Comparison of ENCODE assay signal across 30 cellular contexts in genomic region chr18:54845788-54846187, GRCh38. TPM values are rescaled to one million over a fixed set of nuclear protein-coding genes. Genes with fewer than 3 reads are reported as not detected.
DNase-seq lines count a peak whose midpoint lies in the region; ATAC-seq, FAIRE-seq and TF ChIP-seq lines count a peak whose summit lies in the region.
"Had no signal": no experiment of that assay in that cellular context is flagged by ENCODE, and none has a peak within 500 bp of the region (broad histone marks: within the 10 kb centered on the region; RNA-seq: fewer than 3 reads in every experiment).

No MANE protein-coding gene starts in this region.

- TF ChIP-seq CTCF in bronchial epithelial cell (IDR thresholded peaks at IDR 0.05; ENCODE audit: insufficient read depth, low read length, severe bottlenecking), result no peak

- peaks cover 0 to 1% (median 0%) of the 10 kb centered on the region in 3 donors for H3K27me3 Mint-ChIP-seq in immature natural killer cell (ENCODE audit: low read depth in 3 of 3)
- H3K27me3 Mint-ChIP-seq: dendritic cell treated with granulocyte-macrophage colony-stimulating factor and Interleukin-4, amounts not matched to agents 40 ng/mL and 50 ng/mL, for 4 days; stimulated activated naive CD8-positive, alpha-beta T cell treated with anti-CD3 and anti-CD28 coated beads, Interleukin-15, amount 100 ng/mL, for 72 hours had no signal

- no peaks in the 10 kb centered on the region for H3K9me3 Mint-ChIP-seq in immature natural killer cell
- H3K9me3 Mint-ChIP-seq: activated CD4-positive, alpha-beta T cell treated with anti-CD3 and anti-CD28 coated beads, Interleukin-2, amount 10 ng/mL, durations not matched to agents 24 days and 14 days; activated T-cell treated with anti-CD3 and anti-CD28 coated beads, Interleukin-2, amount 50 U/mL, for 4 hours; dendritic cell treated with granulocyte-macrophage colony-stimulating factor and Interleukin-4, amounts not matched to agents 40 ng/mL and 50 ng/mL, for 4 days; endodermal cell; nephron; stimulated activated naive CD8-positive, alpha-beta T cell treated with anti-CD3 and anti-CD28 coated beads, Interleukin-15, amount 100 ng/mL, for 72 hours; T-helper 2 cell treated with Interferon-gamma antibody and Interleukin-4, amounts not matched to agents 5 μg/mL and 100 μg/mL, for 36 hours had no signal

- FAIRE-seq in bronchial epithelial cell (lab: Jason Lieb, UNC), result no peak
- FAIRE-seq: A549 had no signal

- peaks cover 19 to 43% of the 10 kb centered on the region in 2 donors for H3K4me1 Mint-ChIP-seq in immature natural killer cell
- H3K4me1 Mint-ChIP-seq: activated CD4-positive, alpha-beta T cell treated with anti-CD3 and anti-CD28 coated beads, Interleukin-2, amount 10 ng/mL, durations not matched to agents 24 days and 14 days; endodermal cell; nephron; stimulated activated naive CD8-positive, alpha-beta T cell treated with anti-CD3 and anti-CD28 coated beads, Interleukin-15, amount 100 ng/mL, for 72 hours had no signal

- H3K36me3 ChIP-seq in bronchial epithelial cell (ENCODE audit: control insufficient read depth, insufficient read depth, low read length), result peaks cover 2% of the 10 kb centered on the region
- H3K36me3 ChIP-seq: lower lobe of right lung, vagina had no signal

- H3K27me3 ChIP-seq in bronchial epithelial cell (ENCODE audit: control insufficient read depth, insufficient read depth, low read length), result no peaks in the 10 kb centered on the region
- H3K27me3 ChIP-seq: esophagus squamous epithelium, vagina had no signal

- H3K4me3 ChIP-seq in bronchial epithelial cell (ENCODE audit: low read depth, low read length), result no peak overlapping the region
- H3K4me3 ChIP-seq: A549, esophagus squamous epithelium, lower lobe of right lung, vagina had no signal

- peak overlapping the region in 1 of 6 donors; percentile 68 for H3K27ac Mint-ChIP-seq in immature natural killer cell
- H3K27ac Mint-ChIP-seq: activated CD4-positive, alpha-beta T cell treated with anti-CD3 and anti-CD28 coated beads, Interleukin-2, amount 10 ng/mL, durations not matched to agents 24 days and 14 days; dendritic cell treated with granulocyte-macrophage colony-stimulating factor and Interleukin-4, amounts not matched to agents 40 ng/mL and 50 ng/mL, for 4 days; endodermal cell; nephron; stimulated activated naive CD8-positive, alpha-beta T cell treated with anti-CD3 and anti-CD28 coated beads, Interleukin-15, amount 100 ng/mL, for 72 hours; T-helper 2 cell treated with Interferon-gamma antibody and Interleukin-4, amounts not matched to agents 5 μg/mL and 100 μg/mL, for 36 hours had no signal

- H3K36me3 Mint-ChIP-seq in immature natural killer cell, result peaks cover 3 to 7% (median 6%) of the 10 kb centered on the region in 3 donors

- peak overlapping the region in 1 of 5 donors; percentile 31 for H3K4me3 Mint-ChIP-seq in immature natural killer cell
- H3K4me3 Mint-ChIP-seq: activated CD4-positive, alpha-beta T cell treated with anti-CD3 and anti-CD28 coated beads, Interleukin-2, amount 10 ng/mL, durations not matched to agents 24 days and 14 days; activated T-cell treated with anti-CD3 and anti-CD28 coated beads, Interleukin-2, amount 50 U/mL, for 4 hours; dendritic cell treated with granulocyte-macrophage colony-stimulating factor and Interleukin-4, amounts not matched to agents 40 ng/mL and 50 ng/mL, for 4 days; endodermal cell; nephron; stimulated activated naive CD8-positive, alpha-beta T cell treated with anti-CD3 and anti-CD28 coated beads, Interleukin-15, amount 100 ng/mL, for 72 hours; T-helper 2 cell treated with Interferon-gamma antibody and Interleukin-4, amounts not matched to agents 5 μg/mL and 100 μg/mL, for 36 hours had no signal

- DNase-seq in AG08396 (ENCODE audit: low spot score) (peak; percentile 15), LHCN-M2 (ENCODE audit: low read depth) (peak; percentile 53), bronchial epithelial cell (ENCODE audit: low read depth) (peak; percentile 55), hepatic stellate cell (ENCODE audit: low spot score) (peak; percentile 13), globus pallidus (ENCODE audit: low spot score) (no peak), DMS153 treated with DMSO at 0.1 percent for 48 hours (lab: John Stamatoyannopoulos, UW; ENCODE audit: unreplicated experiment) (no peak), immature natural killer cell (no peak)
- DNase-seq: activated CD4-positive, alpha-beta T cell treated with anti-CD3 and anti-CD28 coated beads, Interleukin-2, amount 10 ng/mL, durations not matched to agents 24 days and 14 days; activated naive CD4-positive, alpha-beta T cell treated with Interleukin-2 at 50 U/mL for 16 hours; activated T-cell treated with anti-CD3 and anti-CD28 coated beads, Interleukin-2, amount 50 U/mL, for 4 hours; amniotic stem cell; C1 segment of cervical spinal cord; caudate nucleus; COR-L47; DND-41; endodermal cell; esophagus squamous epithelium; head of caudate nucleus; lower lobe of right lung; NCI-H1048; NCI-H187; NCI-H524 treated with DMSO at 0.1 percent for 48 hours; SHP77; stimulated activated naive CD8-positive, alpha-beta T cell treated with anti-CD3 and anti-CD28 coated beads, Interleukin-15, amount 100 ng/mL, for 72 hours had no signal

- no peak for ATAC-seq in HG02678 (IDR thresholded peaks at IDR 0.05; ENCODE audit: unreplicated experiment)
- ATAC-seq: A549; activated T-cell treated with anti-CD3 and anti-CD28 coated beads, Interleukin-2, amount 50 U/mL, for 4 hours; lower lobe of right lung; stimulated activated naive CD8-positive, alpha-beta T cell treated with anti-CD3 and anti-CD28 coated beads, Interleukin-15, amount 100 ng/mL, for 72 hours had no signal

RNA-seq across cellular contexts. Expression of gene RAB27B, which starts 17.5 kb away (rescaled TPM):
- total RNA-seq in LHCN-M2 (2014; rRNA removed) (30.9 and 41.2 TPM in 2 replicates), bronchial epithelial cell (65.5 and 72.7 TPM in 2 replicates)
- 0.98 TPM for polyA plus RNA-seq in LHCN-M2 (2012)
- polyA plus RNA-seq in immature natural killer cell, result 1 to 10 TPM; 3.9 to 8.1 (median 6.3) TPM

Comparison
In these comparisons a context has a peak if more than half of its experiments do, and no peak if none do; other contexts are left out.
1. DNase-seq: peak in AG08396 (single experiment), LHCN-M2 (single experiment), bronchial epithelial cell (single experiment) and hepatic stellate cell (single experiment); none in globus pallidus (single experiment), DMS153 treated with DMSO at 0.1 percent for 48 hours (single experiment) and immature natural killer cell (0 of 3).